1 cellular context compared by ENCODE assay signal in the genomic region with DNA sequence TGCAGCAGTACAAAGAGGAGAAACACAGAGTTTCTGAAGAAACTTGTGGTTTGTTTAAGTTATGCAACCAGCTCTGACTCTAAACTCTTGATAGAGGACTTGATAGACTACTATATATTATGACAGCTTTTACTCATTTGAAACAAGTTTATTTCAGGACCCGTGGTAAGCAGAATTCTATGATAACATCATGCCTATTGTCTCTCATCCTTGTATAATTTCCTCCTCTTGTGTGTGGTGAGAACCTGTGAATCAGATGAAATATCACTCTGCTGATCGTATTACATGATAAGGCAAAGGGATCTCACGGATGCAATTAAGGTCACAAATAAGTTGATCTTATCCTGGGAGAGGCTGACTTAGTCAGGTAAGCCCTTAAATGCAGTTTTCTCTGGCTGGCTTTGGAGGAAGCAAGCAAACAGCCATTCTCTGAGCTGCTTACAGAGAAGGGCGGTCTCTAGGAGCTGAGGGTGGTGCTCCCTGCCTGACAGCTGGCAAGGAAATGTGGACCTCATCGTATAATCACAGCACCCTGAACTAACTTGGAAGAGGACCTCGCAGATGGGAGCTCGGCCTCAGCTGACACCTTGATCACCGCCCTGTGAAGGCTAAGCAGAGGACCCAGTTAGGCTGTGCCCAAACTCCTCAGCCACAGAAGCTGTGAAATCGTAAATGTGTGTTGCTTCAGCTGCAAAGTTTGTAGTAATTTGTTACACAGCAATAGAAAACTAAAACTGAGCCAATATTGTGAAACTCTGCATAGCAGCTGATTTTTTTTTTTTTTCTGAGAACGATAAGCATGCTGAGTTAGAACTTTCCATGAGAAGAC.
TF ChIP-seq lines count a peak whose summit lies in the region.

No MANE protein-coding gene starts in this region.

TF ChIP-seq in H1, 55 proteins besides CTCF, POLR2A, EP300 and RAD21 (continued from another document):
- TF ChIP-seq NANOG (IDR thresholded peaks at IDR 0.05; ENCODE audit: insufficient read depth, low read depth, low read length, poor library complexity, severe bottlenecking) (no peak), HDAC6 (IDR thresholded peaks at IDR 0.05; ENCODE audit: low read depth, low read length) (no peak), SUZ12 (IDR thresholded peaks at IDR 0.05; ENCODE audit: low read length) (no peak)
